8 cellular contexts compared by ENCODE assay signal in the genomic region with DNA sequence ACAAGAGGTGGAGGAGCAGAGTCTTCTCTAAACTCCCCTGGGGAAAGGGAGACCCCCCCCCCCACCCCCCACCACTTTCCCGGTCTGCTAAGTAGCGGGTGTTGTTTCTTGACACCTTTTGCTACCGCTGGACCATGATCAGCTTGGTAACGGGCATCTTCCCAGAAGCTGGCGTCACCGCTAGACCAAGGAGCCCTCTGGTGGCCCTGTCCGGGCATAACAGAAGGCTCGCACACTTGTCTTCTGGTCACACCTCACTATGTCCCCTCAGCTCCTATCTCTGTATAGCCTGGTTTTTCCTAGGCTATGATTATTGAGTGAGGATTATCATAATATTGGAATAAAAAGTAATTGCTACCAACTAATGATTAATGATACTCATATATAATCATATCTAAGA. TPM values are rescaled to one million over a fixed set of nuclear protein-coding genes. Genes with fewer than 3 reads are reported as not detected.
DNase-seq lines count a peak whose midpoint lies in the region; ATAC-seq and TF ChIP-seq lines count a peak whose summit lies in the region.
"Not testable (repeated sequence)": the region's sequence is repeated elsewhere in the genome, so short reads cannot be mapped to it uniquely, and the experiment has no call there.

No MANE protein-coding gene starts in this region.

- TF ChIP-seq CTCF in esophagus muscularis mucosa (IDR thresholded peaks at IDR 0.05) (peak; percentile 27 to 53 (median 49)), lung (IDR thresholded peaks at IDR 0.05; ENCODE audit: control extremely low read depth, extremely low read depth) (peak; percentile 3), thyroid gland (IDR thresholded peaks at IDR 0.05) (peak in 5 of 6 experiments; percentile 10 to 59 (median 48))

- not testable (repeated sequence) for TF ChIP-seq EP300 in esophagus muscularis mucosa (IDR thresholded peaks at IDR 0.05)

- not testable (repeated sequence) for H3K4me1 ChIP-seq in esophagus muscularis mucosa; lung (ENCODE audit: control insufficient read depth in 2 of 2, insufficient read depth in 2 of 2, low read length in 2 of 2); thyroid gland

- H3K27ac Mint-ChIP-seq in activated CD4-positive, alpha-beta T cell treated with anti-CD3 and anti-CD28 coated beads, Interleukin-2, amount 10 ng/mL, durations not matched to agents 7 days and 5 days; activated naive CD4-positive, alpha-beta T cell treated with anti-CD3 and anti-CD28 coated beads for 36 hours: not testable (repeated sequence)

- H3K4me3 ChIP-seq in esophagus muscularis mucosa; lung; thyroid gland (replicated peaks in 1 of 3): not testable (repeated sequence)

- CTCF ChIA-PET in activated CD4-positive, alpha-beta T cell treated with anti-CD3 and anti-CD28 coated beads, Interleukin-2, amount 10 ng/mL, durations not matched to agents 7 days and 5 days (lab: Charles Lee), result not testable (repeated sequence)
- CTCF ChIA-PET in activated naive CD4-positive, alpha-beta T cell treated with anti-CD3 and anti-CD28 coated beads for 36 hours (lab: Charles Lee), result interaction anchor here (1.0 kb wide), 2 partner anchors 19 to 20 kb away, joined by 3 read pairs; no protein-coding TSS in a partner anchor

- not testable (repeated sequence) for H3K27me3 ChIP-seq in esophagus muscularis mucosa; lung (ENCODE audit: control insufficient read depth, insufficient read depth); thyroid gland

- H3K36me3 ChIP-seq in esophagus muscularis mucosa; lung (ENCODE audit: control insufficient read depth in 2 of 2, insufficient read depth in 2 of 2, low read length in 2 of 2); thyroid gland: not testable (repeated sequence)

- not testable (repeated sequence) for H3K27ac ChIP-seq in esophagus muscularis mucosa (replicated peaks in 1 of 4); lung (ENCODE audit: low read depth in 1 of 2, low read length in 1 of 2); thyroid gland

- H3K9me3 ChIP-seq in esophagus muscularis mucosa; lung (ENCODE audit: control insufficient read depth in 2 of 2, insufficient read depth in 1 of 2, low read length in 1 of 2); thyroid gland: not testable (repeated sequence)

- H3K27me3 Mint-ChIP-seq in activated CD4-positive, alpha-beta T cell treated with anti-CD3 and anti-CD28 coated beads, Interleukin-2, amount 10 ng/mL, durations not matched to agents 7 days and 5 days; activated naive CD4-positive, alpha-beta T cell treated with anti-CD3 and anti-CD28 coated beads for 36 hours (ENCODE audit: low read depth): not testable (repeated sequence)

- peaks cover 13% of the 10 kb centered on the region for H3K9me3 Mint-ChIP-seq in activated CD4-positive, alpha-beta T cell treated with anti-CD3 and anti-CD28 coated beads, Interleukin-2, amount 10 ng/mL, durations not matched to agents 7 days and 5 days
- H3K9me3 Mint-ChIP-seq in activated naive CD4-positive, alpha-beta T cell treated with anti-CD3 and anti-CD28 coated beads for 36 hours, result not testable (repeated sequence)

- TF ChIP-seq POLR2A in esophagus muscularis mucosa (IDR thresholded peaks at IDR 0.05; ENCODE audit: low read depth); thyroid gland (IDR thresholded peaks at IDR 0.05): not testable (repeated sequence)

- not testable (repeated sequence) for H3K4me3 Mint-ChIP-seq in activated CD4-positive, alpha-beta T cell treated with anti-CD3 and anti-CD28 coated beads, Interleukin-2, amount 10 ng/mL, durations not matched to agents 7 days and 5 days; activated naive CD4-positive, alpha-beta T cell treated with anti-CD3 and anti-CD28 coated beads for 36 hours

- H3K36me3 Mint-ChIP-seq in activated CD4-positive, alpha-beta T cell treated with anti-CD3 and anti-CD28 coated beads, Interleukin-2, amount 10 ng/mL, durations not matched to agents 7 days and 5 days (ENCODE audit: low read depth); activated naive CD4-positive, alpha-beta T cell treated with anti-CD3 and anti-CD28 coated beads for 36 hours (ENCODE audit: low read depth): not testable (repeated sequence)

- intact Hi-C loops in activated naive CD4-positive, alpha-beta T cell treated with anti-CD3 and anti-CD28 coated beads for 36 hours (cut with micrococcal nuclease), result loop anchor here (10.0 kb wide), 1 partner anchor 685 kb away; no protein-coding TSS in a partner anchor
- intact Hi-C loops in esophagus muscularis mucosa (cut with DNase I); thyroid gland (cut with DNase I): not testable (repeated sequence)

- not testable (repeated sequence) for ATAC-seq in lung (ENCODE audit: insufficient read depth, low FRiP score)

- not testable (repeated sequence) for H3K4me1 Mint-ChIP-seq in activated CD4-positive, alpha-beta T cell treated with anti-CD3 and anti-CD28 coated beads, Interleukin-2, amount 10 ng/mL, durations not matched to agents 7 days and 5 days; activated naive CD4-positive, alpha-beta T cell treated with anti-CD3 and anti-CD28 coated beads for 36 hours (ENCODE audit: low read depth)

- POLR2A ChIA-PET in activated CD4-positive, alpha-beta T cell treated with anti-CD3 and anti-CD28 coated beads, Interleukin-2, amount 10 ng/mL, durations not matched to agents 7 days and 5 days (lab: Charles Lee), result not testable (repeated sequence)

- peak; percentile 11 for DNase-seq in DMS 273 (lab: John Stamatoyannopoulos, UW; ENCODE audit: unreplicated experiment)
- peak; percentile 15 for DNase-seq in NCI-H69 (lab: John Stamatoyannopoulos, UW)
- DNase-seq in activated CD4-positive, alpha-beta T cell treated with anti-CD3 and anti-CD28 coated beads, Interleukin-2, amount 10 ng/mL, durations not matched to agents 7 days and 5 days, result peak; percentile 11
- DNase-seq in activated naive CD4-positive, alpha-beta T cell treated with anti-CD3 and anti-CD28 coated beads for 36 hours, result peak; percentile 41
- DNase-seq in esophagus muscularis mucosa (ENCODE audit: extremely low spot score), result not testable (repeated sequence)
- peak; percentile 44 for DNase-seq in lung (ENCODE audit: low spot score)
- DNase-seq in stimulated activated CD4-positive, alpha-beta T cell treated with anti-CD3 and anti-CD28 coated beads, Interleukin-12 subunit alpha, Interleukin-12 subunit beta, amount 100 ng/mL, for 48 hours (ENCODE audit: low read depth in 2 of 3, low spot score in 1 of 3), result peak; percentile 3 to 33 (median 10)
- DNase-seq in thyroid gland, result peak; percentile 64 to 67

- no CpG with 5 or more reads among the region's 8 CpGs for WGBS in esophagus muscularis mucosa
- WGBS in lung, 2 donors, result 2 to 10% methylated on average over 8 of the region's 8 CpGs
- WGBS in thyroid gland, 2 donors, result 6% methylated on average over 8 of the region's 8 CpGs; no CpG with 5 or more reads in 1 of the 2 donors

RNA-seq across cellular contexts. Expression of a gene that starts 54.1 kb away (rescaled TPM):
- total RNA-seq in activated CD4-positive, alpha-beta T cell treated with anti-CD3 and anti-CD28 coated beads, Interleukin-2, amount 10 ng/mL, durations not matched to agents 7 days and 5 days, result 10 to 100 TPM; 29.6 to 34.6 TPM
- total RNA-seq in activated naive CD4-positive, alpha-beta T cell treated with anti-CD3 and anti-CD28 coated beads for 36 hours, result 10 to 100 TPM; 25.8 to 27.8 TPM
- 10 to 100 TPM in 1 of 4 donors, 1 to 10 TPM in 3; 7.6 to 10.4 (median 8.1) TPM for total RNA-seq in esophagus muscularis mucosa
- total RNA-seq in lung, result 10 to 100 TPM; 15.9 to 29.2 TPM
- 1 to 10 TPM; 3.1 to 5.4 TPM for polyA plus RNA-seq in lung
- total RNA-seq in thyroid gland, result 10 to 100 TPM; 20.9 to 35.3 (median 25.8) TPM
